In genomic region chr20:53735536-53736050, GRCh38 we compare ENCODE assay signal across 10 cellular contexts.
A peak's percentile ranks its signal among the peaks of the same experiment; 100 is the strongest.
DNase-seq lines count a peak whose midpoint lies in the region; ATAC-seq, FAIRE-seq and TF ChIP-seq lines count a peak whose summit lies in the region.
"Had no signal": no experiment of that assay in that cellular context is flagged by ENCODE, and none has a peak within 500 bp of the region (broad histone marks: within the 10 kb centered on the region; RNA-seq: fewer than 3 reads in every experiment).

No MANE protein-coding gene starts in this region.

- H3K9me3 ChIP-seq in GM23248 (ENCODE audit: low read depth) = no peaks in the 10 kb centered on the region
- no peaks in the 10 kb centered on the region for H3K9me3 ChIP-seq in parathyroid adenoma (ENCODE audit: control insufficient read depth, low read length)

- 0 out of 2 replicates have a peak overlapping the region, but pooled peaks have one; percentile 6 for H3K4me3 ChIP-seq in GM23248
- no peak overlapping the region for H3K4me3 ChIP-seq in parathyroid adenoma (ENCODE audit: low read depth, low read length)

- H3K9ac ChIP-seq in GM23248 = peak overlapping the region; percentile 39
- H3K9ac ChIP-seq in parathyroid adenoma = no peak overlapping the region

- WGBS in GM23248 (ENCODE audit: low coverage in 1 of 2, low lambda C conversion rate in 2 of 2, missing lambda C conversion rate in 2 of 2), 2 experiments = 0 to 3% methylated on average over 5 of the region's 5 CpGs

- H3K4me3 Mint-ChIP-seq in chondrocyte (ENCODE audit: unreplicated experiment) = peak overlapping the region; percentile 1

- no peaks in the 10 kb centered on the region for H3K27me3 ChIP-seq in GM23248 (replicated peaks; ENCODE audit: insufficient read depth)
- no peaks in the 10 kb centered on the region for H3K27me3 ChIP-seq in parathyroid adenoma (ENCODE audit: control insufficient read depth, insufficient read depth, low read length)

- H3K9me2 ChIP-seq in GM23248 (ENCODE audit: insufficient read depth) = no peaks in the 10 kb centered on the region

- TF ChIP-seq CTCF in chondrocyte (IDR thresholded peaks at IDR 0.05) (no peak), parathyroid adenoma (IDR thresholded peaks at IDR 0.05) (no peak)

- H3K9me3 Mint-ChIP-seq in chondrocyte (ENCODE audit: low read depth) = no peaks in the 10 kb centered on the region
- H3K9me3 Mint-ChIP-seq: naive thymus-derived CD8-positive, alpha-beta T cell had no signal

- peaks cover 66% of the 10 kb centered on the region for H3F3A ChIP-seq in GM23248 (ENCODE audit: insufficient read depth)

- TF ChIP-seq POLR2A in GM12891 (IDR thresholded peaks at IDR 0.05; ENCODE audit: low read depth, low read length) = no peak

- FAIRE-seq in GM12891 (lab: Jason Lieb, UNC) = no peak

- ATAC-seq in HG02610 (IDR thresholded peaks at IDR 0.05; ENCODE audit: unreplicated experiment) (no peak), HG03045 (IDR thresholded peaks at IDR 0.05; ENCODE audit: unreplicated experiment) (no peak)
- ATAC-seq: naive thymus-derived CD8-positive, alpha-beta T cell had no signal

- H4K20me1 ChIP-seq in GM23248 (ENCODE audit: insufficient read depth) = no peaks in the 10 kb centered on the region

- H3K4me1 ChIP-seq in GM23248 (ENCODE audit: insufficient read depth) = peaks cover 69% of the 10 kb centered on the region
- H3K4me1 ChIP-seq in parathyroid adenoma = peaks cover 28% of the 10 kb centered on the region

- H3K4me2 ChIP-seq in GM23248 (ENCODE audit: unreplicated experiment) = peak overlapping the region; percentile 70
- H3K4me2 ChIP-seq in parathyroid adenoma (ENCODE audit: low read length) = no peak overlapping the region

- H3K4me1 Mint-ChIP-seq in chondrocyte (ENCODE audit: low read depth) = peaks cover 78% of the 10 kb centered on the region

- H2AFZ ChIP-seq in GM23248 (no peak overlapping the region), parathyroid adenoma (peak overlapping the region; percentile 59)

- H3K27ac Mint-ChIP-seq in chondrocyte (ENCODE audit: unreplicated experiment) = peak overlapping the region; percentile 94

- H3K27ac ChIP-seq in GM23248 (peak overlapping the region; percentile 95), parathyroid adenoma (peak overlapping the region; percentile 50)

- DNase-seq in GM23248 (peak; percentile 94), NOMO-1 (lab: John Stamatoyannopoulos, UW; ENCODE audit: unreplicated experiment in 2 of 2) (peak; percentile 71 to 94), chondrocyte (ENCODE audit: low spot score) (no peak), NCI-H2196 (lab: John Stamatoyannopoulos, UW; ENCODE audit: unreplicated experiment) (no peak), GM12891 (ENCODE audit: insufficient read length, low spot score) (no peak)
- DNase-seq: activated CD8-positive, alpha-beta memory T cell treated with anti-CD3 and anti-CD28 coated beads, Interleukin-2, amount 50 U/mL, for 4 hours; naive thymus-derived CD8-positive, alpha-beta T cell had no signal

- H3K36me3 ChIP-seq in GM23248 (ENCODE audit: low read depth) = no peaks in the 10 kb centered on the region
- H3K36me3 ChIP-seq in parathyroid adenoma (ENCODE audit: control insufficient read depth, insufficient read depth, low read length) = no peaks in the 10 kb centered on the region

- H3K27me3 Mint-ChIP-seq in chondrocyte (ENCODE audit: low read depth) = no peaks in the 10 kb centered on the region
- H3K27me3 Mint-ChIP-seq: naive thymus-derived CD8-positive, alpha-beta T cell had no signal

- H3K79me2 ChIP-seq in GM23248 (ENCODE audit: insufficient read depth) = no peaks in the 10 kb centered on the region
- no peaks in the 10 kb centered on the region for H3K79me2 ChIP-seq in parathyroid adenoma

- in situ Hi-C loops in GM23248 (cut with MboI) = no loop called here

- no peaks in the 10 kb centered on the region for H3K36me3 Mint-ChIP-seq in chondrocyte (ENCODE audit: low read depth)
- H3K36me3 Mint-ChIP-seq: naive thymus-derived CD8-positive, alpha-beta T cell had no signal

TF ChIP-seq in GM12891, 5 proteins besides CTCF, POLR2A, EP300 and RAD21:
- no peak for TF ChIP-seq SPI1 (IDR thresholded peaks at IDR 0.05; ENCODE audit: low read depth, low read length)
- no peak for TF ChIP-seq PAX5 (IDR thresholded peaks at IDR 0.05; ENCODE audit: insufficient read depth, low read length, severe bottlenecking)
- TF ChIP-seq POLR2AphosphoS5 (IDR thresholded peaks at IDR 0.05; ENCODE audit: low read depth, low read length) = no peak
TF ChIP-seq in GM12891: peak in this region for 0.

Comparison
In these comparisons a context has a peak if more than half of its experiments do, and no peak if none do; other contexts are left out.
1. DNase-seq: peak in GM23248 (single experiment) and NOMO-1 (2 of 2); none in chondrocyte (single experiment), NCI-H2196 (single experiment) and GM12891 (single experiment).